In the genomic region with DNA sequence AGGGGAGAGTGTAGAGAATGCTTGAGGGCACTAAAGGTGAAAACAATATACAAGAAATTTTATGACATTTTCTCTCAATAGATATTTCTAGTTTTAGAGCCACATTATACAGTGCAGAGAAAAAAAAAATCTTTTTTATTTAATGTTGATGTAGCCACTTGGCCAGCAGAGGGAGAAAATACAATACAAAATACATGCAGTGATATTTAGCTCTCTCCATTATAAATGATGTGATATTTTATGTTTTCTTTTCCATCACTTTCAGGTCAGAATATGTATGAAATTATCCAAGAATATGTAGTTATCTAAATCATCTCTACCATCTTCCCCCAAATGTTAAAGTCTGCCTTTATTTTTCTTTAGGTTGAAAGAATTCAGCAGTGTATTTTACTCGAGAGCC, we compare ENCODE assay signal across 9 cellular contexts.
DNase-seq lines count a peak whose midpoint lies in the region; ATAC-seq and TF ChIP-seq lines count a peak whose summit lies in the region.
"Had no signal": no experiment of that assay in that cellular context is flagged by ENCODE, and none has a peak within 500 bp of the region (broad histone marks: within the 10 kb centered on the region; RNA-seq: fewer than 3 reads in every experiment).

No MANE protein-coding gene starts in this region.

- H3K9me3 ChIP-seq in parathyroid adenoma (ENCODE audit: control insufficient read depth, low read length) (no peaks in the 10 kb centered on the region), T-helper 17 cell (ENCODE audit: control insufficient read depth, low read length, poor library complexity, severe bottlenecking) (no peaks in the 10 kb centered on the region)
- H3K9me3 ChIP-seq: BLaER1 had no signal

- no peak overlapping the region for H3K9ac ChIP-seq in parathyroid adenoma
- H3K9ac ChIP-seq: BLaER1 had no signal

- no peaks in the 10 kb centered on the region for H3K4me1 ChIP-seq in parathyroid adenoma
- H3K4me1 ChIP-seq: BLaER1 had no signal

- no TSS peak for BruUV-seq in Calu3 (replicated peaks; lab: Mats Ljungman, UMichigan)

- CTCF ChIA-PET in Calu3 (lab: Charles Lee), result interaction anchor here (0.7 to 1.8 kb wide), 3 partner anchors 145 to 714 kb away, joined by 3 to 20 read pairs (median 15); no protein-coding TSS in a partner anchor

- ATAC-seq in GM19324 (IDR thresholded peaks at IDR 0.05; ENCODE audit: low FRiP score, unreplicated experiment) (no peak), T-helper 17 cell (no peak)

- no peak overlapping the region for H3K4me2 ChIP-seq in parathyroid adenoma (ENCODE audit: low read length)
- H3K4me2 ChIP-seq: BLaER1 had no signal

- H3K4me1 Mint-ChIP-seq in T-helper 17 cell, result no peaks in the 10 kb centered on the region
- no peaks in the 10 kb centered on the region for H3K4me1 Mint-ChIP-seq in Calu3 (ENCODE audit: low read depth, unreplicated experiment)

- no peak overlapping the region for H3K4me3 ChIP-seq in cardiac fibroblast (replicated peaks in 1 of 2; ENCODE audit: low read depth in 2 of 2, low read length in 2 of 2)
- H3K4me3 ChIP-seq in parathyroid adenoma (ENCODE audit: low read depth, low read length), result no peak overlapping the region
- H3K4me3 ChIP-seq: BLaER1 had no signal

- no peaks in the 10 kb centered on the region for H3K36me3 ChIP-seq in parathyroid adenoma (ENCODE audit: control insufficient read depth, insufficient read depth, low read length)
- H3K36me3 ChIP-seq: BLaER1 had no signal

- no peak overlapping the region for H2AFZ ChIP-seq in parathyroid adenoma

- no peaks in the 10 kb centered on the region for H3K79me2 ChIP-seq in parathyroid adenoma

- TF ChIP-seq CTCF in cardiac fibroblast (IDR thresholded peaks at IDR 0.05; ENCODE audit: low read depth, low read length) (peak; percentile 8), parathyroid adenoma (IDR thresholded peaks at IDR 0.05) (peak; percentile 15), Calu3 (IDR thresholded peaks at IDR 0.05; ENCODE audit: unreplicated experiment) (no peak)

- DNase-seq in NCI-H510A treated with DMSO at 0.1 percent for 48 hours (lab: John Stamatoyannopoulos, UW) (peak; percentile 18), NCI-H510A (lab: John Stamatoyannopoulos, UW) (no peak), NCI-H1694 treated with DMSO at 0.1 percent for 48 hours (lab: John Stamatoyannopoulos, UW) (peak; percentile 92), cardiac fibroblast (ENCODE audit: low read depth in 2 of 2) (peak; percentile 2 to 3), T-helper 17 cell (no peak), Calu3 (no peak)

- H3K27me3 Mint-ChIP-seq in T-helper 17 cell (no peaks in the 10 kb centered on the region), Calu3 (ENCODE audit: unreplicated experiment) (no peaks in the 10 kb centered on the region)

- no peaks in the 10 kb centered on the region for H3K36me3 Mint-ChIP-seq in T-helper 17 cell (ENCODE audit: low read depth)
- H3K36me3 Mint-ChIP-seq in Calu3 (ENCODE audit: insufficient read depth, unreplicated experiment), result no peaks in the 10 kb centered on the region

- no peak overlapping the region for H3K27ac Mint-ChIP-seq in T-helper 17 cell
- no peak overlapping the region for H3K27ac Mint-ChIP-seq in Calu3 (ENCODE audit: unreplicated experiment)

- intact Hi-C loops in Calu3 (cut with micrococcal nuclease; ENCODE audit: unreplicated experiment), result loop anchor here (1.0 to 10.0 kb wide), 3 partner anchors 456 to 743 kb away; no protein-coding TSS in a partner anchor

- H3K27ac ChIP-seq in parathyroid adenoma, result no peak overlapping the region
- H3K27ac ChIP-seq: BLaER1 had no signal

- H3K4me3 Mint-ChIP-seq in T-helper 17 cell (no peak overlapping the region), Calu3 (ENCODE audit: low read depth, unreplicated experiment) (no peak overlapping the region)

- H3K9me3 Mint-ChIP-seq in Calu3 (ENCODE audit: low read depth, unreplicated experiment), result peaks cover 2% of the 10 kb centered on the region

- no peaks in the 10 kb centered on the region for H3K27me3 ChIP-seq in parathyroid adenoma (ENCODE audit: control insufficient read depth, insufficient read depth, low read length)
- H3K27me3 ChIP-seq: BLaER1 had no signal

Comparison
In these comparisons a context has a peak if more than half of its experiments do, and no peak if none do; other contexts are left out.
1. DNase-seq: peak in NCI-H510A treated with DMSO at 0.1 percent for 48 hours (single experiment), NCI-H1694 treated with DMSO at 0.1 percent for 48 hours (single experiment) and cardiac fibroblast (2 of 2); none in NCI-H510A (single experiment), T-helper 17 cell (0 of 3) and Calu3 (single experiment).